Comparison of ENCODE assay signal across 8 cellular contexts in genomic region chr2:201406077-201406662, GRCh38. TPM values are rescaled to one million over a fixed set of nuclear protein-coding genes. Genes with fewer than 3 reads are reported as not detected.
DNase-seq lines count a peak whose midpoint lies in the region; ATAC-seq, FAIRE-seq and TF ChIP-seq lines count a peak whose summit lies in the region.

No MANE protein-coding gene starts in this region.

- no peak overlapping the region for H3K9ac ChIP-seq in astrocyte (ENCODE audit: low read length)

- H3K4me1 ChIP-seq in astrocyte (ENCODE audit: insufficient read depth, low read length): peaks cover 9% of the 10 kb centered on the region

- no peak for TF ChIP-seq CTCF in AG04449 (IDR thresholded peaks at IDR 0.05; ENCODE audit: insufficient read depth, low read length, missing control alignments)
- no peak for TF ChIP-seq CTCF in astrocyte (IDR thresholded peaks at IDR 0.05; ENCODE audit: insufficient read depth, low read depth, low read length)

- H3K27me3 ChIP-seq in astrocyte (ENCODE audit: insufficient read depth, low read length): no peaks in the 10 kb centered on the region

- peaks cover 30% of the 10 kb centered on the region for H3K4me1 Mint-ChIP-seq in astrocyte (ENCODE audit: low read depth, unreplicated experiment)

- H3K4me3 Mint-ChIP-seq in astrocyte (ENCODE audit: unreplicated experiment): peak overlapping the region; percentile 82

- FAIRE-seq in astrocyte (lab: Jason Lieb, UNC): peak; percentile 34

- H3K27ac Mint-ChIP-seq in astrocyte (ENCODE audit: unreplicated experiment): peak overlapping the region; percentile 89

- H3K9me3 ChIP-seq in astrocyte (ENCODE audit: insufficient read depth, low read depth, low read length): no peaks in the 10 kb centered on the region

- POLR2A ChIA-PET in AG04449 (lab: Yijun Ruan, JAX): no interaction called here

- no peaks in the 10 kb centered on the region for H3K27me3 Mint-ChIP-seq in astrocyte (ENCODE audit: low read depth, unreplicated experiment)

- no peak overlapping the region for H2AFZ ChIP-seq in astrocyte (ENCODE audit: low read depth, low read length)

- H3K4me3 ChIP-seq in AG04449 (ENCODE audit: low read depth, low read length) (no peak overlapping the region), astrocyte (ENCODE audit: insufficient read depth, low read depth, low read length) (no peak overlapping the region)

- peaks cover 11% of the 10 kb centered on the region for H3K79me2 ChIP-seq in astrocyte (ENCODE audit: insufficient read depth, low read length)

- H3K4me2 ChIP-seq in astrocyte (ENCODE audit: low read length): no peak overlapping the region

- ATAC-seq in left colon (peak; percentile 36), HG02623 (IDR thresholded peaks at IDR 0.05; ENCODE audit: unreplicated experiment) (no peak)

- H3K36me3 ChIP-seq in astrocyte (ENCODE audit: insufficient read depth, low read length): peaks cover 8% of the 10 kb centered on the region

- H3K9me3 Mint-ChIP-seq in astrocyte (ENCODE audit: unreplicated experiment): no peaks in the 10 kb centered on the region

- peaks cover 8% of the 10 kb centered on the region for H3K36me3 Mint-ChIP-seq in astrocyte (ENCODE audit: low read depth, unreplicated experiment)

- H3K27ac ChIP-seq in astrocyte (ENCODE audit: low read depth, low read length): no peak overlapping the region

- CTCF ChIA-PET in AG04449 (lab: Yijun Ruan, JAX): interaction anchor here (1.4 kb wide), 1 partner anchor 174 kb away, joined by 4 read pairs; no protein-coding TSS in a partner anchor

- intact Hi-C loops in left colon (cut with DNase I, micrococcal nuclease): no loop called here

- DNase-seq in AG04449 (ENCODE audit: low read depth, low spot score) (peak; percentile 59), HT1080 (ENCODE audit: low read depth) (peak; percentile 8), astrocyte (ENCODE audit: low read depth) (peak; percentile 71), left colon (no peak), NK-92 (lab: John Stamatoyannopoulos, UW; ENCODE audit: unreplicated experiment) (no peak), KG1 (lab: John Stamatoyannopoulos, UW) (no peak)
- no peak for DNase-seq in stimulated activated CD4-positive, alpha-beta T cell treated with anti-CD3 and anti-CD28 coated beads, Interleukin-4, amount 100 ng/mL, for 4 hours

- H4K20me1 ChIP-seq in astrocyte (ENCODE audit: insufficient read depth, low read length): peaks cover 5% of the 10 kb centered on the region

RNA-seq across cellular contexts. Expression of gene TRAK2, which starts 45.1 kb away (rescaled TPM):
- 11.7 and 14.4 TPM in 2 replicates for total RNA-seq in HT1080 (2014; rRNA removed; shearing (Covaris generic))
- 11.9 and 16.0 TPM in 2 replicates for polyA plus RNA-seq in HT1080 (2015; cell fraction: cytosol; rRNA removed)
- 9.6 and 10.8 TPM in 2 replicates for polyA plus RNA-seq in HT1080 (2015; cell fraction: nucleus; rRNA removed)
- 38.8 and 39.1 TPM in 2 replicates for total RNA-seq in astrocyte
- total RNA-seq in left colon: 10 to 100 TPM; 55.7 to 73.7 TPM

RNA-seq across cellular contexts. Expression of gene STRADB, which starts 45.4 kb away (rescaled TPM):
- 37.2 and 41.4 TPM in 2 replicates for total RNA-seq in HT1080 (2014; rRNA removed; shearing (Covaris generic))
- polyA plus RNA-seq in HT1080 (2015; cell fraction: cytosol; rRNA removed): 36.6 TPM in 2 replicates
- 21.0 and 26.2 TPM in 2 replicates for polyA plus RNA-seq in HT1080 (2015; cell fraction: nucleus; rRNA removed)
- total RNA-seq in astrocyte (39.9 and 40.5 TPM in 2 replicates), left colon (10 to 100 TPM; 47.5 to 75.9 TPM)

RNA-seq across cellular contexts. Expression of gene FLACC1, which starts 49.0 kb away (rescaled TPM):
- total RNA-seq in HT1080 (2014; rRNA removed; shearing (Covaris generic)): 0.53 and 1.9 TPM in 2 replicates
- polyA plus RNA-seq in HT1080 (2015; cell fraction: cytosol; rRNA removed): 0.22 TPM in 1 of 2 replicates, not detected in the other
- 0.49 and 0.51 TPM in 2 replicates for polyA plus RNA-seq in HT1080 (2015; cell fraction: nucleus; rRNA removed)
- total RNA-seq in astrocyte: 1.7 and 2.2 TPM in 2 replicates
- total RNA-seq in left colon: 1 to 10 TPM; 1.3 to 2.1 TPM

Comparison
In these comparisons a context has a peak if more than half of its experiments do, and no peak if none do; other contexts are left out.
1. DNase-seq: peak in AG04449 (single experiment), HT1080 (single experiment) and astrocyte (single experiment); none in left colon (0 of 2), NK-92 (single experiment), stimulated activated CD4-positive, alpha-beta T cell treated with anti-CD3 and anti-CD28 coated beads, Interleukin-4, amount 100 ng/mL, for 4 hours (0 of 2) and KG1 (single experiment).